In genomic region chr19:44741258-44741731, GRCh38 we compare ENCODE assay signal across 9 cellular contexts. TPM values are rescaled to one million over a fixed set of nuclear protein-coding genes. Genes with fewer than 3 reads are reported as not detected.
DNase-seq lines count a peak whose midpoint lies in the region; FAIRE-seq and TF ChIP-seq lines count a peak whose summit lies in the region.
"Had no signal": no experiment of that assay in that cellular context is flagged by ENCODE, and none has a peak within 500 bp of the region (broad histone marks: within the 10 kb centered on the region; RNA-seq: fewer than 3 reads in every experiment).

No MANE protein-coding gene starts in this region.

- TF ChIP-seq CTCF in epithelial cell of esophagus (IDR thresholded peaks at IDR 0.05; ENCODE audit: insufficient read depth, low read depth, low read length, missing control alignments) = no peak
- TF ChIP-seq CTCF in osteocyte (IDR thresholded peaks at IDR 0.05) = no peak

- no peaks in the 10 kb centered on the region for H3K36me3 Mint-ChIP-seq in osteocyte (ENCODE audit: unreplicated experiment)

- 0 out of 2 replicates have a peak overlapping the region, but pooled peaks have one; percentile 24 for H3K4me2 ChIP-seq in BLaER1

- H3K9me3 Mint-ChIP-seq in osteocyte (ENCODE audit: unreplicated experiment) = no peaks in the 10 kb centered on the region
- H3K9me3 Mint-ChIP-seq: activated CD4-positive, alpha-beta T cell treated with anti-CD3 and anti-CD28 coated beads, Interleukin-2, amount 10 ng/mL, durations not matched to agents 7 days and 5 days had no signal

- H3K27me3 ChIP-seq in BLaER1 = no peaks in the 10 kb centered on the region

- H3K9me3 ChIP-seq in BLaER1 = no peaks in the 10 kb centered on the region

- peak overlapping the region; percentile 96 for H3K27ac Mint-ChIP-seq in osteocyte (ENCODE audit: unreplicated experiment)
- H3K27ac Mint-ChIP-seq: activated CD4-positive, alpha-beta T cell treated with anti-CD3 and anti-CD28 coated beads, Interleukin-2, amount 10 ng/mL, durations not matched to agents 7 days and 5 days had no signal

- no peak overlapping the region for H3K4me3 ChIP-seq in BLaER1
- no peak overlapping the region for H3K4me3 ChIP-seq in epithelial cell of esophagus (ENCODE audit: low read length)

- H4K20me1 ChIP-seq in BLaER1 = no peaks in the 10 kb centered on the region

- no peak overlapping the region for H3K9ac ChIP-seq in BLaER1

- H3K4me1 Mint-ChIP-seq in osteocyte (ENCODE audit: unreplicated experiment) = peaks cover 62% of the 10 kb centered on the region

- peak; percentile 62 for DNase-seq in NCI-H226
- DNase-seq in epithelial cell of esophagus (ENCODE audit: low read depth) = peak; percentile 95
- no peak for DNase-seq in osteocyte (ENCODE audit: extremely low spot score, unreplicated experiment)
- DNase-seq in NCI-H2029 (lab: John Stamatoyannopoulos, UW) = no peak
- no peak for DNase-seq in HuH-7.5 (ENCODE audit: low spot score)
- no peak for DNase-seq in RCC 7860 (ENCODE audit: low spot score)
- DNase-seq in globus pallidus (ENCODE audit: low spot score) = no peak
- DNase-seq: activated CD4-positive, alpha-beta T cell treated with anti-CD3 and anti-CD28 coated beads, Interleukin-2, amount 10 ng/mL, durations not matched to agents 7 days and 5 days had no signal

- no peak overlapping the region for H3K4me3 Mint-ChIP-seq in osteocyte (ENCODE audit: unreplicated experiment)
- H3K4me3 Mint-ChIP-seq: activated CD4-positive, alpha-beta T cell treated with anti-CD3 and anti-CD28 coated beads, Interleukin-2, amount 10 ng/mL, durations not matched to agents 7 days and 5 days had no signal

- FAIRE-seq in RCC 7860 (lab: Jason Lieb, UNC) = no peak

- H3K36me3 ChIP-seq in BLaER1 = no peaks in the 10 kb centered on the region

- H3K27ac ChIP-seq in BLaER1 = 0 out of 2 replicates have a peak overlapping the region, but pooled peaks have one; percentile 22

- no peaks in the 10 kb centered on the region for H3K27me3 Mint-ChIP-seq in osteocyte (ENCODE audit: unreplicated experiment)

- H3K4me1 ChIP-seq in BLaER1 = peaks cover 47% of the 10 kb centered on the region

RNA-seq across cellular contexts. Expression of gene BCL3, which starts 7.2 kb away (rescaled TPM):
- 12.7 and 15.3 TPM in 2 replicates for total RNA-seq in osteocyte

RNA-seq across cellular contexts. Expression of gene CBLC, which starts 36.4 kb away (rescaled TPM):
- total RNA-seq in osteocyte = not detected in 2 replicates
- total RNA-seq: activated CD4-positive, alpha-beta T cell treated with anti-CD3 and anti-CD28 coated beads, Interleukin-2, amount 10 ng/mL, durations not matched to agents 7 days and 5 days had no signal

RNA-seq across cellular contexts. Expression of gene CEACAM16, which starts 42.3 kb away (rescaled TPM):
- total RNA-seq in osteocyte = not detected in 2 replicates
- total RNA-seq: activated CD4-positive, alpha-beta T cell treated with anti-CD3 and anti-CD28 coated beads, Interleukin-2, amount 10 ng/mL, durations not matched to agents 7 days and 5 days had no signal

Comparison
In these comparisons a context has a peak if more than half of its experiments do, and no peak if none do; other contexts are left out.
1. DNase-seq: peak in NCI-H226 (single experiment) and epithelial cell of esophagus (single experiment); none in osteocyte (single experiment), NCI-H2029 (single experiment), HuH-7.5 (single experiment), RCC 7860 (single experiment) and globus pallidus (single experiment).